In genomic region chr7:44278451-44279161, GRCh38 we compare ENCODE assay signal across 16 cellular contexts. TPM values are rescaled to one million over a fixed set of nuclear protein-coding genes. Genes with fewer than 3 reads are reported as not detected.
DNase-seq lines count a peak whose midpoint lies in the region; ATAC-seq and TF ChIP-seq lines count a peak whose summit lies in the region.
"Had no signal": no experiment of that assay in that cellular context is flagged by ENCODE, and none has a peak within 500 bp of the region (broad histone marks: within the 10 kb centered on the region; RNA-seq: fewer than 3 reads in every experiment).

No MANE protein-coding gene starts in this region.

- H3K27ac ChIP-seq in angular gyrus (ENCODE audit: low read depth, low read length) (peak overlapping the region; percentile 50), right cardiac atrium (ENCODE audit: low read length) (no peak overlapping the region), suprapubic skin (no peak overlapping the region), mammary epithelial cell (ENCODE audit: insufficient read depth, low read depth, low read length) (no peak overlapping the region)
- H3K27ac ChIP-seq: PC-9, testis had no signal

- in situ Hi-C loops in mammary epithelial cell (cut with MboI; ENCODE audit: low sequenced_read_pairs in 2 of 2): no loop called here

- no peak for TF ChIP-seq POLR2A in suprapubic skin (IDR thresholded peaks at IDR 0.05)

- no peaks in the 10 kb centered on the region for H3K79me2 ChIP-seq in mammary epithelial cell (ENCODE audit: insufficient read depth, low read length)

- H2AFZ ChIP-seq in mammary epithelial cell (ENCODE audit: low read depth, low read length): no peak overlapping the region
- H2AFZ ChIP-seq: PC-9 had no signal

- intact Hi-C loops in right cardiac atrium (cut with DNase I) (no loop called here), mammary epithelial cell (cut with micrococcal nuclease) (no loop called here)

- BruUV-seq in mammary epithelial cell (replicated peaks; lab: Mats Ljungman, UMichigan): no TSS peak

- no peak for ATAC-seq in right cardiac atrium
- ATAC-seq: activated CD4-positive, CD25-positive, alpha-beta regulatory T cell treated with anti-CD3 and anti-CD28 coated beads, Interleukin-2, amount 50 U/mL, for 24 hours had no signal

- no peak for TF ChIP-seq EP300 in suprapubic skin (IDR thresholded peaks at IDR 0.05)

- H3K9me3 ChIP-seq in right cardiac atrium (ENCODE audit: control insufficient read depth, low read length) (no peaks in the 10 kb centered on the region), suprapubic skin (no peaks in the 10 kb centered on the region), mammary epithelial cell (replicated peaks; ENCODE audit: insufficient read depth, low read length) (no peaks in the 10 kb centered on the region)
- H3K9me3 ChIP-seq: testis had no signal

- no peak overlapping the region for H3K4me2 ChIP-seq in mammary epithelial cell (ENCODE audit: insufficient read depth, low read depth, low read length)
- H3K4me2 ChIP-seq: PC-9 had no signal

- H3K36me3 ChIP-seq in suprapubic skin (no peaks in the 10 kb centered on the region), mammary epithelial cell (ENCODE audit: insufficient read depth, low read length) (no peaks in the 10 kb centered on the region)

- no peaks in the 10 kb centered on the region for H4K20me1 ChIP-seq in mammary epithelial cell (ENCODE audit: insufficient read depth, low read length)

- WGBS in right cardiac atrium: 71% methylated on average over 9 of the region's 9 CpGs
- WGBS in suprapubic skin: 84% methylated on average over 8 of the region's 9 CpGs
- WGBS in mammary epithelial cell (ENCODE audit: low coverage, missing lambda C conversion rate): 85% methylated on average over 6 of the region's 9 CpGs

- CTCF ChIA-PET in mammary epithelial cell (lab: Charles Lee; ENCODE audit: low non-redundant PET): no interaction called here

- H3K27me3 ChIP-seq in right cardiac atrium (ENCODE audit: control insufficient read depth, insufficient read depth): no peaks in the 10 kb centered on the region
- peaks cover 11% of the 10 kb centered on the region for H3K27me3 ChIP-seq in suprapubic skin
- H3K27me3 ChIP-seq in mammary epithelial cell (ENCODE audit: insufficient read depth, low read length): no peaks in the 10 kb centered on the region
- H3K27me3 ChIP-seq: testis had no signal

- H3K9ac ChIP-seq in mammary epithelial cell (ENCODE audit: insufficient read depth, low read length): no peak overlapping the region

- dilution Hi-C loops in mammary epithelial cell (cut with HindIII; ENCODE audit: low sequenced_read_pairs): no loop called here

- peak; percentile 47 for DNase-seq in activated effector memory CD4-positive, alpha-beta T cell treated with anti-CD3 and anti-CD28 coated beads, Interleukin-2, amount 50 U/mL, for 16 hours
- no peak for DNase-seq in activated effector memory CD4-positive, alpha-beta T cell treated with Interleukin-2 at 50 U/mL for 16 hours
- DNase-seq in right cardiac atrium (peak in 2 of 3 donors; percentile 20 to 21), suprapubic skin (ENCODE audit: low spot score in 2 of 2) (peak; percentile 42 to 68), mammary epithelial cell (no peak)
- DNase-seq in stimulated activated naive CD4-positive, alpha-beta T cell treated with Interleukin-2 at 50 U/mL for 16 hours (lab: John Stamatoyannopoulos, UW): no peak
- DNase-seq in central memory CD4-positive, alpha-beta T cell: no peak
- DNase-seq: activated gamma-delta T cell treated with Interleukin-2 at 50 U/mL for 16 hours, Kasumi-1, NCI-H526, occipital lobe, PC-9, testis had no signal

- H3K4me1 ChIP-seq in right cardiac atrium (ENCODE audit: control insufficient read depth, insufficient read depth, low read length) (peaks cover 4% of the 10 kb centered on the region), suprapubic skin (peaks cover 4% of the 10 kb centered on the region), mammary epithelial cell (ENCODE audit: insufficient read depth, low read length) (no peaks in the 10 kb centered on the region)
- H3K4me1 ChIP-seq: testis had no signal

- no peak for TF ChIP-seq CTCF in suprapubic skin (IDR thresholded peaks at IDR 0.05)
- TF ChIP-seq CTCF in mammary epithelial cell (conservative IDR thresholded peaks at IDR 0.05 in 1 of 2, IDR thresholded peaks at IDR 0.05 in 1 of 2; ENCODE audit: extremely low read depth in 1 of 2, insufficient read depth in 1 of 2, low read depth in 1 of 2, low read length in 2 of 2): no peak

- no peak overlapping the region for H3K4me3 ChIP-seq in right cardiac atrium (ENCODE audit: low read length)
- no peak overlapping the region for H3K4me3 ChIP-seq in suprapubic skin
- H3K4me3 ChIP-seq in mammary epithelial cell (replicated peaks in 1 of 3; ENCODE audit: insufficient read depth in 1 of 3, low read depth in 2 of 3, low read length in 3 of 3): no peak overlapping the region
- H3K4me3 ChIP-seq: PC-9, testis had no signal

RNA-seq across cellular contexts. Expression of gene CAMK2B, which starts 46.8 kb away (rescaled TPM):
- total RNA-seq in right cardiac atrium: 100 to 1,000 TPM in 2 of 4 donors, 10 to 100 TPM in 2; 79.7 to 134 (median 106) TPM
- 105 TPM for polyA plus RNA-seq in right cardiac atrium
- 1 to 10 TPM in 2 of 4 donors, under 1 TPM in 2; 0.89 to 5.1 (median 1.2) TPM for total RNA-seq in suprapubic skin
- under 1 TPM; 0.33 to 0.64 TPM for total RNA-seq in mammary epithelial cell
- 4.9 TPM for polyA plus RNA-seq in mammary epithelial cell
- 4.2 TPM for polyA minus RNA-seq in mammary epithelial cell
- total RNA-seq: epithelial cell of proximal tubule had no signal

Comparison
In these comparisons a context has a peak if more than half of its experiments do, and no peak if none do; other contexts are left out.
1. DNase-seq: peak in activated effector memory CD4-positive, alpha-beta T cell treated with anti-CD3 and anti-CD28 coated beads, Interleukin-2, amount 50 U/mL, for 16 hours (single experiment), right cardiac atrium (2 of 3) and suprapubic skin (2 of 2); none in activated effector memory CD4-positive, alpha-beta T cell treated with Interleukin-2 at 50 U/mL for 16 hours (single experiment), stimulated activated naive CD4-positive, alpha-beta T cell treated with Interleukin-2 at 50 U/mL for 16 hours (single experiment), mammary epithelial cell (single experiment) and central memory CD4-positive, alpha-beta T cell (single experiment).
2. RNA of gene CAMK2B, which starts 46.8 kb away (total RNA-seq): 79.7 to 134 TPM in right cardiac atrium; 0.89 to 5.1 TPM in suprapubic skin and 0.33 to 0.64 TPM in mammary epithelial cell; every median in the first group is over 10 times any median in the second.